12 cellular contexts compared by ENCODE assay signal in the genomic region with DNA sequence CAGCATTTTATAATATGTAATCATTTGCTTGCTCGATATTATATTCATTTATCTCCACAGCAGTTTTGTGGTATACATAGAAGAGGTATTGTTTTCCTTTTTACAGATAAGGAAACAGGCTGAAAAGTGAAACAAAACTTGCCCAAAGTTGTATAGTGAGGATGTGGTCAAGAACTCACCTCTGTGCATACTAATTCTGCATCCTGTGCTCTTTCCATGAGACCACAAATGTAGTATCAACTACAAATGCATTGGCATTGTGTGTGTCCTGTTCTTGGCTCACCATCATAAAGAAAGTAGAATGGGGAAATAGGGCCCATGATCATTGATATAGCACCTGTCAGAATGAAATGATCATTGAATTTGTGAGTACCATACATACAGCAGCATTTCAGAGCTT.
DNase-seq lines count a peak whose midpoint lies in the region; ATAC-seq and TF ChIP-seq lines count a peak whose summit lies in the region.
"Had no signal": no experiment of that assay in that cellular context is flagged by ENCODE, and none has a peak within 500 bp of the region (broad histone marks: within the 10 kb centered on the region; RNA-seq: fewer than 3 reads in every experiment).

No MANE protein-coding gene starts in this region.

- peaks cover 22% of the 10 kb centered on the region for H3K9me3 Mint-ChIP-seq in T-helper 2 cell treated with Interferon-gamma antibody and Interleukin-4, amounts not matched to agents 5 μg/mL and 100 μg/mL, for 36 hours

- peaks cover 18% of the 10 kb centered on the region for H3K36me3 Mint-ChIP-seq in T-helper 2 cell treated with Interferon-gamma antibody and Interleukin-4, amounts not matched to agents 5 μg/mL and 100 μg/mL, for 36 hours (ENCODE audit: low read depth)

- peak overlapping the region; percentile 72 for H3K27ac Mint-ChIP-seq in T-helper 2 cell treated with Interferon-gamma antibody and Interleukin-4, amounts not matched to agents 5 μg/mL and 100 μg/mL, for 36 hours

- TF ChIP-seq CTCF in GM13977 (IDR thresholded peaks at IDR 0.05; ENCODE audit: extremely low read depth, insufficient read depth, missing control alignments), result no peak

- ATAC-seq in GM18498 (IDR thresholded peaks at IDR 0.05; ENCODE audit: unreplicated experiment) (peak; percentile 99), GM19397 (IDR thresholded peaks at IDR 0.05; ENCODE audit: unreplicated experiment) (peak; percentile 98), HG02981 (IDR thresholded peaks at IDR 0.05; ENCODE audit: unreplicated experiment) (peak; percentile 99)
- ATAC-seq: esophagus mucosa had no signal

- peaks cover 5% of the 10 kb centered on the region for H3K27me3 Mint-ChIP-seq in T-helper 2 cell treated with Interferon-gamma antibody and Interleukin-4, amounts not matched to agents 5 μg/mL and 100 μg/mL, for 36 hours (ENCODE audit: low read depth)
- H3K27me3 Mint-ChIP-seq: stimulated activated naive CD8-positive, alpha-beta T cell treated with anti-CD3 and anti-CD28 coated beads, Interleukin-15, Interleukin-2, amounts not matched to agents 100 ng/mL and 50 ng/mL, for 24 hours had no signal

- in situ Hi-C loops in GM13977 (cut with MboI; ENCODE audit: low pct_unique_long_range_greater_than_20kb, low sequenced_read_pairs, unreplicated experiment), result no loop called here

- H3K4me3 Mint-ChIP-seq in T-helper 2 cell treated with Interferon-gamma antibody and Interleukin-4, amounts not matched to agents 5 μg/mL and 100 μg/mL, for 36 hours, result peak overlapping the region; percentile 57
- H3K4me3 Mint-ChIP-seq: stimulated activated naive CD8-positive, alpha-beta T cell treated with anti-CD3 and anti-CD28 coated beads, Interleukin-15, Interleukin-2, amounts not matched to agents 100 ng/mL and 50 ng/mL, for 24 hours had no signal

- H3K4me1 Mint-ChIP-seq in T-helper 2 cell treated with Interferon-gamma antibody and Interleukin-4, amounts not matched to agents 5 μg/mL and 100 μg/mL, for 36 hours (ENCODE audit: low read depth), result peaks cover 28% of the 10 kb centered on the region

- DNase-seq in T-helper 2 cell treated with Interferon-gamma antibody and Interleukin-4, amounts not matched to agents 5 μg/mL and 100 μg/mL, for 36 hours (ENCODE audit: low spot score), result peak; percentile 48
- DNase-seq in NCI-H2107 treated with DMSO at 0.1 percent for 48 hours (lab: John Stamatoyannopoulos, UW; ENCODE audit: unreplicated experiment), result no peak
- no peak for DNase-seq in GM13977 (ENCODE audit: low spot score)
- DNase-seq in NCI-H446 (lab: John Stamatoyannopoulos, UW), result no peak
- no peak for DNase-seq in COLO668 (lab: John Stamatoyannopoulos, UW; ENCODE audit: unreplicated experiment)
- DNase-seq: mesendoderm, NCI-H2081 treated with DMSO at 0.1 percent for 48 hours had no signal
